In the genomic region with DNA sequence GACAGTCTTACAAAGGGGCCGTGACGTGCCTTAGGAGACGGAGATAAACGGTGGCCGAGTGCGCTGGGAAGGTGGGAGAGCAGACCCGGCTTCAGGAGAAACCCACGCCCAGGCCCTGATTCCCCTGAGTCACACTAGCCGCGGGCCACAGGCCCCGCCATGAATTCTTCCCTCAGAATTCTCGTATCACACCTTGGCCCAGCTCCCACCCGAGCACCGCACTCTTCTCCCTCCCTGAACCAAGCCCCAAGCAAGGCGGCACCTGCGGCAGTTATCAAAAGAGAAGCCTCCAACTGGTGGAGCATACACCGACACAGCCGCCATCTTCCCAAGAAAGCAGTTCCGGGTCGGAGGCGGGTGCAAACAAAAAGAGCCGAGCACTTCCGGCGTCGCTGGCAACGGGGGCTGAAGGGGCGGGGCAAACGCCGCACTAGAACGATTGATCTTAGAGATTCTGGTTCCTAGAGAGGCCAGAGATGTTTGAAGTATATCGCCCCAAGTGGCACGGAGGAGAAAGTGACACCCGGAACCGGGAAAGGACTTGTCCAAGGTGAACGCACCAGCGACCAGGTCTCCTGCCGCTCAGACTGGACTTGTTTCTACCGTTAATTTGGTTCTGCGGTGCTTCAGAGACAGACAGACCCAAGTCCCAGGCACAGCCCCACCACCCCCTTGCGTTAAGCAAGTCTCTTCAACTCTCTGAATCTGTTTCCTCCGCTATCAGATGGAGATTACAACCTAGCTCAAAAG, we compare ENCODE assay signal across 8 cellular contexts. TPM values are rescaled to one million over a fixed set of nuclear protein-coding genes. Genes with fewer than 3 reads are reported as not detected.
DNase-seq lines count a peak whose midpoint lies in the region; TF ChIP-seq lines count a peak whose summit lies in the region.

Gene PSMB7, minus strand, starts transcription at position 341 of the 750 bp plus-strand sequence. Its CDS starts 17 bp downstream, at position 324.

- H3K27me3 ChIP-seq in endocrine pancreas (ENCODE audit: control insufficient read depth, insufficient read depth, low read length) (no peaks in the 10 kb centered on the region), mesendoderm (ENCODE audit: insufficient read depth, low read length, poor library complexity) (no peaks in the 10 kb centered on the region)

- no peak within 1 kb of the TSS for H3K23ac ChIP-seq in mesendoderm (ENCODE audit: low read length)

- peak within 1 kb of the TSS; percentile 80 for H3K56ac ChIP-seq in mesendoderm (ENCODE audit: low read length)

- H3K9ac ChIP-seq in endocrine pancreas (ENCODE audit: control insufficient read depth, insufficient read depth, low read length) = peak within 1 kb of the TSS; percentile 42
- peak within 1 kb of the TSS; percentile 56 for H3K9ac ChIP-seq in mesendoderm (ENCODE audit: low read length)

- no CpG with 5 or more reads among the region's 41 CpGs for WGBS in mesendoderm (ENCODE audit: extremely low coverage, insufficient coverage, low lambda C conversion rate)

- H3K4me1 ChIP-seq in endocrine pancreas (ENCODE audit: control insufficient read depth, insufficient read depth, low read length) (peaks cover 10% of the 10 kb centered on the region), mesendoderm (ENCODE audit: control insufficient read depth, low read depth, low read length) (no peaks in the 10 kb centered on the region)

- no peak within 1 kb of the TSS for H2BK120ac ChIP-seq in mesendoderm (ENCODE audit: low read depth, low read length)

- H4K8ac ChIP-seq in mesendoderm (ENCODE audit: low read depth, low read length) = peak within 1 kb of the TSS; percentile 91

- peaks cover 5% of the 10 kb centered on the region for H3K79me1 ChIP-seq in mesendoderm (ENCODE audit: low read length)

- peak within 1 kb of the TSS; percentile 72 for H3K4me2 ChIP-seq in mesendoderm (ENCODE audit: low read length)

- H2BK15ac ChIP-seq in mesendoderm (replicated peaks; ENCODE audit: low read depth) = no peak within 1 kb of the TSS

- no peak within 1 kb of the TSS for H4K5ac ChIP-seq in mesendoderm (ENCODE audit: low read length)

- no peaks in the 10 kb centered on the region for H3K36me3 ChIP-seq in endocrine pancreas (ENCODE audit: control insufficient read depth, insufficient read depth, low read length)
- H3K36me3 ChIP-seq in mesendoderm (ENCODE audit: control insufficient read depth, insufficient read depth, low read length) = peaks cover 5% of the 10 kb centered on the region

- peak; percentile 66 for TF ChIP-seq CTCF in GM20000 (IDR thresholded peaks at IDR 0.05; ENCODE audit: extremely low read depth, missing control alignments)

- H3K4ac ChIP-seq in mesendoderm (ENCODE audit: low read depth, low read length) = peak within 1 kb of the TSS; percentile 73

- peaks cover 10% of the 10 kb centered on the region for H3K79me2 ChIP-seq in mesendoderm (ENCODE audit: control insufficient read depth, insufficient read depth, low read length)

- H2AK5ac ChIP-seq in mesendoderm (ENCODE audit: low read length) = no peak within 1 kb of the TSS

- H3K18ac ChIP-seq in mesendoderm (ENCODE audit: low read length) = peak within 1 kb of the TSS; percentile 89

- H3K4me3 ChIP-seq in endocrine pancreas (ENCODE audit: control insufficient read depth, insufficient read depth, low read length) (peak within 1 kb of the TSS; percentile 79), mesendoderm (ENCODE audit: low read length) (peak within 1 kb of the TSS; percentile 48)

- DNase-seq in COLO829 (ENCODE audit: low spot score) (peak; percentile 98), GM20000 (ENCODE audit: low spot score) (peak; percentile 92), HT1080 (ENCODE audit: low read depth) (peak; percentile 91), NOMO-1 treated with DMSO at 0.1 percent for 48 hours (lab: John Stamatoyannopoulos, UW; ENCODE audit: unreplicated experiment) (peak; percentile 97), mesendoderm (peak; percentile 98)
- DNase-seq in activated CD8-positive, alpha-beta memory T cell treated with anti-CD3 and anti-CD28 coated beads for 48 hours (ENCODE audit: low read depth in 2 of 3, low spot score in 2 of 3) = peak; percentile 82 to 98 (median 91)
- peak; percentile 93 for DNase-seq in stimulated activated CD8-positive, alpha-beta memory T cell treated with anti-CD3 and anti-CD28 coated beads, Interleukin-15, amount 100 ng/mL, for 24 hours (ENCODE audit: low read depth)

- H3K9me3 ChIP-seq in endocrine pancreas (ENCODE audit: control insufficient read depth, low read length) = no peaks in the 10 kb centered on the region

- H2BK5ac ChIP-seq in mesendoderm (ENCODE audit: low read length) = no peak within 1 kb of the TSS

- H3K27ac ChIP-seq in mesendoderm (ENCODE audit: low read depth, low read length) = no peak within 1 kb of the TSS

RNA-seq across cellular contexts. Expression of gene PSMB7, which starts in this region (rescaled TPM):
- 413 and 442 TPM in 2 replicates for total RNA-seq in HT1080 (2014; rRNA removed; shearing (Covaris generic))
- polyA plus RNA-seq in HT1080 (2015; cell fraction: cytosol; rRNA removed) = 397 and 450 TPM in 2 replicates
- polyA plus RNA-seq in HT1080 (2015; cell fraction: nucleus; rRNA removed) = 322 and 323 TPM in 2 replicates
- polyA plus RNA-seq in mesendoderm (2013, experiment 1 of 2) = 270 TPM
- 271 TPM for polyA plus RNA-seq in mesendoderm (2013, experiment 2 of 2)
